12 cellular contexts compared by ENCODE assay signal in the genomic region with DNA sequence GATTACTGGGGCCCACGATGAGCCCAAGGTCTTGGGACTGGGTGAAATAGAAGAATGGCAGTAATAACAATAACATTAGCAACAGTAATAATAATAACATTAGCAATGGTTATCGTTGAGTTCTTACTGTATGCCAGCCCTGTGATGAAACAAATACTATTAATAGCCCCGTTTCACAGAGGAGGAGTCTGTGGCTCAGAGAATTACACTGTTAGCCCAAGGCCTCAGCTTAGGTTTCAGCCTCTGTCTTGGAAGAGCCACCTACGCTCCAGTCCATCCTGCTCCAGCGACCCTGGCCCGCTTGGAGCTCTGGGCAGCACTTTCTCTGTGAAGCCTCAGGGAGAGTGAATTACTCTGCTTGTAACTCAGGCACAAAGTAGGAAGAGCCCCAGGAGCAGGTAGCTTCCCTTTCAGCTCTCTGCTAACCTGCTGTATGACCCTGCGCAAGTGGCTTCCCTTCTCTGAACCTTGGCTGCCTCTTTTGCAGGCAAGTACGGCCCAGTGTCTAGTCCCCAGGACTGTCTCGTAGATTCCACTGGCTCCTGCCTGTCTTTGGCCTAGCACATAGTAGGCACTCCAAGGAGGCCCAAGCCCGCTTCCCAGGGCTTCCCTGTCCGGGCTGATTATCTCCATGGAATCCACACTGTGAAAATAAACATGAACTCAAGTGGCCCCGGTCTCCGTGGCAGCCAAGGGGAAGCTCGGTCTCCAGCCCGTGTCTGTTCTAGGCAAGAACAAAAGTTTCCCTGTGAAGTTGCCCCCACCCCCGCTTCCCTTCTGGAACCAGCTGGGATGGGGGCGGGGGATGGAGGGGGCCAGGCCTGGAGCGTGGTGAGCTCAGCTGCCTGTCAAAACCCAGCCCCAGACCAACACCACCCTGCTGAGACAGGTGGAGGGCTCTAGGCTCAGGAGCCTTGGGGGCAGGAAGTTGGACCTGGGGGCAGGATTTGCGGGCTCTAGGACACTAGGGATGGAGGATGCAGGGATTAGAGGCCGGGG. TPM values are rescaled to one million over a fixed set of nuclear protein-coding genes. Genes with fewer than 3 reads are reported as not detected.
DNase-seq lines count a peak whose midpoint lies in the region; ATAC-seq and TF ChIP-seq lines count a peak whose summit lies in the region.
"Had no signal": no experiment of that assay in that cellular context is flagged by ENCODE, and none has a peak within 500 bp of the region (broad histone marks: within the 10 kb centered on the region; RNA-seq: fewer than 3 reads in every experiment).

No MANE protein-coding gene starts in this region.

- H3K27me3 ChIP-seq in SJCRH30 (peaks cover 8% of the 10 kb centered on the region; the same call in 1 of the 2 replicates), lower lobe of right lung (ENCODE audit: low read depth) (no peaks in the 10 kb centered on the region), sigmoid colon (peaks cover 0 to 10% (median 0%) of the 10 kb centered on the region in 3 donors), transverse colon (peaks cover 38% of the 10 kb centered on the region)

- H3K9me3 ChIP-seq in SJCRH30 (replicated peaks) (no peaks in the 10 kb centered on the region), lower lobe of right lung (no peaks in the 10 kb centered on the region), sigmoid colon (no peaks in the 10 kb centered on the region), transverse colon (no peaks in the 10 kb centered on the region)

- H3K4me1 Mint-ChIP-seq in endothelial cell (ENCODE audit: unreplicated experiment): peaks cover 18% of the 10 kb centered on the region

- H3K27ac ChIP-seq in SJCRH30: peak overlapping the region; percentile 56
- H3K27ac ChIP-seq in lower lobe of right lung: no peak overlapping the region
- H3K27ac ChIP-seq in sigmoid colon: peak overlapping the region; percentile 40 to 64 (median 46)
- H3K27ac ChIP-seq in transverse colon: peak overlapping the region in 1 of 4 donors; percentile 50

- H3K36me3 ChIP-seq in SJCRH30: no peaks in the 10 kb centered on the region
- H3K36me3 ChIP-seq in lower lobe of right lung: no peaks in the 10 kb centered on the region
- no peaks in the 10 kb centered on the region for H3K36me3 ChIP-seq in sigmoid colon
- no peaks in the 10 kb centered on the region for H3K36me3 ChIP-seq in transverse colon

- H3K27me3 Mint-ChIP-seq in endothelial cell (ENCODE audit: unreplicated experiment): peaks cover 9% of the 10 kb centered on the region

- H3K4me1 ChIP-seq in SJCRH30 (peaks cover 25% of the 10 kb centered on the region), lower lobe of right lung (peaks cover 13% of the 10 kb centered on the region), sigmoid colon (peaks cover 0 to 22% (median 16%) of the 10 kb centered on the region in 4 donors), transverse colon (peaks cover 0 to 12% (median 0%) of the 10 kb centered on the region in 4 donors)

- H3K4me3 ChIP-seq in SJCRH30 (no peak overlapping the region), lower lobe of right lung (no peak overlapping the region), sigmoid colon (no peak overlapping the region), transverse colon (no peak overlapping the region)

- DNase-seq in SJCRH30 (peak; percentile 95 to 97), endothelial cell (ENCODE audit: low spot score) (peak; percentile 73), lower lobe of right lung (peak; percentile 58), sigmoid colon (peak; percentile 74), transverse colon (no peak)
- DNase-seq in stimulated activated CD8-positive, alpha-beta memory T cell treated with anti-CD3 and anti-CD28 coated beads, Interleukin-4, amount 100 ng/mL, for 48 hours: no peak
- no peak for DNase-seq in activated effector memory CD4-positive, alpha-beta T cell treated with Interleukin-2 at 50 U/mL for 16 hours
- DNase-seq: activated T-cell treated with anti-CD3 and anti-CD28 coated beads, Interleukin-2, amount 50 U/mL, for 4 hours; GOT3 had no signal

- H3K9me3 Mint-ChIP-seq in endothelial cell (ENCODE audit: unreplicated experiment): no peaks in the 10 kb centered on the region
- H3K9me3 Mint-ChIP-seq: activated T-cell treated with anti-CD3 and anti-CD28 coated beads, Interleukin-2, amount 50 U/mL, for 4 hours; stimulated activated naive CD8-positive, alpha-beta T cell treated with anti-CD3 and anti-CD28 coated beads, Interleukin-15, Interleukin-2, amounts not matched to agents 100 ng/mL and 50 ng/mL, for 24 hours had no signal

- intact Hi-C loops in lower lobe of right lung (cut with DNase I): no loop called here
- intact Hi-C loops in sigmoid colon (cut with DNase I): no loop called here
- intact Hi-C loops in transverse colon (cut with DNase I; ENCODE audit: low total_unique reads): no loop called here

- in situ Hi-C loops in transverse colon (cut with MboI; ENCODE audit: low pct_ligation_motif_present in 1 of 4, low pct_unique_long_range_greater_than_20kb in 1 of 4, low sequenced_read_pairs in 3 of 4): no loop called here

- TF ChIP-seq POLR2A in sigmoid colon (IDR thresholded peaks at IDR 0.05): no peak
- TF ChIP-seq POLR2A in transverse colon (IDR thresholded peaks at IDR 0.05): no peak

- no peak overlapping the region for H3K4me3 Mint-ChIP-seq in endothelial cell (ENCODE audit: unreplicated experiment)
- H3K4me3 Mint-ChIP-seq: activated T-cell treated with anti-CD3 and anti-CD28 coated beads, Interleukin-2, amount 50 U/mL, for 4 hours; stimulated activated naive CD8-positive, alpha-beta T cell treated with anti-CD3 and anti-CD28 coated beads, Interleukin-15, Interleukin-2, amounts not matched to agents 100 ng/mL and 50 ng/mL, for 24 hours had no signal

- H3K27ac Mint-ChIP-seq in endothelial cell (ENCODE audit: unreplicated experiment): peak overlapping the region; percentile 97
- H3K27ac Mint-ChIP-seq: stimulated activated naive CD8-positive, alpha-beta T cell treated with anti-CD3 and anti-CD28 coated beads, Interleukin-15, Interleukin-2, amounts not matched to agents 100 ng/mL and 50 ng/mL, for 24 hours had no signal

- no peaks in the 10 kb centered on the region for H3K36me3 Mint-ChIP-seq in endothelial cell (ENCODE audit: low read depth, unreplicated experiment)

- TF ChIP-seq EP300 in sigmoid colon (IDR thresholded peaks at IDR 0.05) (peak in 1 of 4 donors; percentile 13), transverse colon (IDR thresholded peaks at IDR 0.05; ENCODE audit: low read depth) (no peak)

- peak; percentile 79 to 84 for ATAC-seq in lower lobe of right lung
- no peak for ATAC-seq in GM19351 (IDR thresholded peaks at IDR 0.05; ENCODE audit: unreplicated experiment)
- ATAC-seq: activated T-cell treated with anti-CD3 and anti-CD28 coated beads, Interleukin-2, amount 50 U/mL, for 4 hours had no signal

- TF ChIP-seq CTCF in endothelial cell (IDR thresholded peaks at IDR 0.05; ENCODE audit: unreplicated experiment) (no peak), lower lobe of right lung (IDR thresholded peaks at IDR 0.05) (no peak), sigmoid colon (IDR thresholded peaks at IDR 0.05) (no peak), transverse colon (IDR thresholded peaks at IDR 0.05) (no peak)

- WGBS in sigmoid colon, 2 donors: 46 to 53% methylated on average over 20 of the region's 20 CpGs
- 27 to 46% methylated on average over 2 to 20 of the region's 20 CpGs for WGBS in transverse colon (ENCODE audit: low coverage in 1 of 2), 2 donors

RNA-seq across cellular contexts. Expression of a gene that starts 26.2 kb away (rescaled TPM):
- total RNA-seq in SJCRH30 (2014; rRNA removed; shearing (Covaris generic)): 10.3 and 12.2 TPM in 2 replicates
- total RNA-seq in endothelial cell (ENCODE audit: unreplicated experiment) (0.26 TPM), lower lobe of right lung (0.21 TPM), sigmoid colon (1 to 10 TPM in 1 of 4 donors, under 1 TPM in 3; 0.14 to 1.4 (median 0.36) TPM), transverse colon (under 1 TPM in 1 of 4 donors, not detected in 3; 0.64 TPM)
- under 1 TPM in 1 of 3 donors, not detected in 2; 0.12 TPM for polyA plus RNA-seq in sigmoid colon
- total RNA-seq: activated T-cell treated with anti-CD3 and anti-CD28 coated beads, Interleukin-2, amount 50 U/mL, for 4 hours; OCI-LY7 had no signal

Comparison
In these comparisons a context has a peak if more than half of its experiments do, and no peak if none do; other contexts are left out.
1. DNase-seq: peak in SJCRH30 (2 of 2), endothelial cell (single experiment), lower lobe of right lung (single experiment) and sigmoid colon (single experiment); none in stimulated activated CD8-positive, alpha-beta memory T cell treated with anti-CD3 and anti-CD28 coated beads, Interleukin-4, amount 100 ng/mL, for 48 hours (single experiment), activated effector memory CD4-positive, alpha-beta T cell treated with Interleukin-2 at 50 U/mL for 16 hours (single experiment) and transverse colon (single experiment).